Comparison of ENCODE assay signal across 1 cellular context in the genomic region with DNA sequence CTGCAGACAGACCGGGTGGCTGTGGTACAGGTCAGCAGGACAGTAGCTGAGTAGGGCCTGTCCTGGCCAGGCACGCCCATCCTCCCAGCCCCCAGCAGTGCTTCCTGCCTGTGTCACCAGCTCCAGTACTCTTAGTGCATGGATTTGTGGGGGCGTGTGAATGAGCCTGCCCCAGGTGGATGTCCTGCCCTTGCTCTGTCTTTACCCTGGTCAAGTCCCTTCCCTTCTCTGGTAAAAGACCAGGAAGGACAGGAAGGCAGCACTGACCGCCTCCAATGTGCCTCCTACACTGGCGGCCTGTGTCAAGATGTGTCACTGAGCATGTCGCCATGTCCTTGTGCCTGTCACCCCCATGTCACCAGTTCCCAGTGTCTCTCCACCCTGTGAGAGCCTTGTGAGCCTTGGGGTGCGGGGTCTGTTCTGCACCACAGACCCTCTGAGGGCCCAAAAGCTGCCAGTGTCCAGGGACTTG.
TF ChIP-seq lines count a peak whose summit lies in the region.

No MANE protein-coding gene starts in this region.

TF ChIP-seq in GM23338, 12 proteins besides CTCF, POLR2A, EP300 and RAD21:
- TF ChIP-seq ZNF331 (CRISPR knock-in tag; IDR thresholded peaks at IDR 0.05; ENCODE audit: low read depth) (no peak), ZNF114 (CRISPR knock-in tag; IDR thresholded peaks at IDR 0.05) (no peak), JUNB (IDR thresholded peaks at IDR 0.05; ENCODE audit: unreplicated experiment) (no peak), NANOG (IDR thresholded peaks at IDR 0.05; ENCODE audit: borderline replicate concordance) (no peak), CREB1 (CRISPR knock-in tag; IDR thresholded peaks at IDR 0.05; ENCODE audit: low read depth) (no peak)
- TF ChIP-seq, protein P1, sequence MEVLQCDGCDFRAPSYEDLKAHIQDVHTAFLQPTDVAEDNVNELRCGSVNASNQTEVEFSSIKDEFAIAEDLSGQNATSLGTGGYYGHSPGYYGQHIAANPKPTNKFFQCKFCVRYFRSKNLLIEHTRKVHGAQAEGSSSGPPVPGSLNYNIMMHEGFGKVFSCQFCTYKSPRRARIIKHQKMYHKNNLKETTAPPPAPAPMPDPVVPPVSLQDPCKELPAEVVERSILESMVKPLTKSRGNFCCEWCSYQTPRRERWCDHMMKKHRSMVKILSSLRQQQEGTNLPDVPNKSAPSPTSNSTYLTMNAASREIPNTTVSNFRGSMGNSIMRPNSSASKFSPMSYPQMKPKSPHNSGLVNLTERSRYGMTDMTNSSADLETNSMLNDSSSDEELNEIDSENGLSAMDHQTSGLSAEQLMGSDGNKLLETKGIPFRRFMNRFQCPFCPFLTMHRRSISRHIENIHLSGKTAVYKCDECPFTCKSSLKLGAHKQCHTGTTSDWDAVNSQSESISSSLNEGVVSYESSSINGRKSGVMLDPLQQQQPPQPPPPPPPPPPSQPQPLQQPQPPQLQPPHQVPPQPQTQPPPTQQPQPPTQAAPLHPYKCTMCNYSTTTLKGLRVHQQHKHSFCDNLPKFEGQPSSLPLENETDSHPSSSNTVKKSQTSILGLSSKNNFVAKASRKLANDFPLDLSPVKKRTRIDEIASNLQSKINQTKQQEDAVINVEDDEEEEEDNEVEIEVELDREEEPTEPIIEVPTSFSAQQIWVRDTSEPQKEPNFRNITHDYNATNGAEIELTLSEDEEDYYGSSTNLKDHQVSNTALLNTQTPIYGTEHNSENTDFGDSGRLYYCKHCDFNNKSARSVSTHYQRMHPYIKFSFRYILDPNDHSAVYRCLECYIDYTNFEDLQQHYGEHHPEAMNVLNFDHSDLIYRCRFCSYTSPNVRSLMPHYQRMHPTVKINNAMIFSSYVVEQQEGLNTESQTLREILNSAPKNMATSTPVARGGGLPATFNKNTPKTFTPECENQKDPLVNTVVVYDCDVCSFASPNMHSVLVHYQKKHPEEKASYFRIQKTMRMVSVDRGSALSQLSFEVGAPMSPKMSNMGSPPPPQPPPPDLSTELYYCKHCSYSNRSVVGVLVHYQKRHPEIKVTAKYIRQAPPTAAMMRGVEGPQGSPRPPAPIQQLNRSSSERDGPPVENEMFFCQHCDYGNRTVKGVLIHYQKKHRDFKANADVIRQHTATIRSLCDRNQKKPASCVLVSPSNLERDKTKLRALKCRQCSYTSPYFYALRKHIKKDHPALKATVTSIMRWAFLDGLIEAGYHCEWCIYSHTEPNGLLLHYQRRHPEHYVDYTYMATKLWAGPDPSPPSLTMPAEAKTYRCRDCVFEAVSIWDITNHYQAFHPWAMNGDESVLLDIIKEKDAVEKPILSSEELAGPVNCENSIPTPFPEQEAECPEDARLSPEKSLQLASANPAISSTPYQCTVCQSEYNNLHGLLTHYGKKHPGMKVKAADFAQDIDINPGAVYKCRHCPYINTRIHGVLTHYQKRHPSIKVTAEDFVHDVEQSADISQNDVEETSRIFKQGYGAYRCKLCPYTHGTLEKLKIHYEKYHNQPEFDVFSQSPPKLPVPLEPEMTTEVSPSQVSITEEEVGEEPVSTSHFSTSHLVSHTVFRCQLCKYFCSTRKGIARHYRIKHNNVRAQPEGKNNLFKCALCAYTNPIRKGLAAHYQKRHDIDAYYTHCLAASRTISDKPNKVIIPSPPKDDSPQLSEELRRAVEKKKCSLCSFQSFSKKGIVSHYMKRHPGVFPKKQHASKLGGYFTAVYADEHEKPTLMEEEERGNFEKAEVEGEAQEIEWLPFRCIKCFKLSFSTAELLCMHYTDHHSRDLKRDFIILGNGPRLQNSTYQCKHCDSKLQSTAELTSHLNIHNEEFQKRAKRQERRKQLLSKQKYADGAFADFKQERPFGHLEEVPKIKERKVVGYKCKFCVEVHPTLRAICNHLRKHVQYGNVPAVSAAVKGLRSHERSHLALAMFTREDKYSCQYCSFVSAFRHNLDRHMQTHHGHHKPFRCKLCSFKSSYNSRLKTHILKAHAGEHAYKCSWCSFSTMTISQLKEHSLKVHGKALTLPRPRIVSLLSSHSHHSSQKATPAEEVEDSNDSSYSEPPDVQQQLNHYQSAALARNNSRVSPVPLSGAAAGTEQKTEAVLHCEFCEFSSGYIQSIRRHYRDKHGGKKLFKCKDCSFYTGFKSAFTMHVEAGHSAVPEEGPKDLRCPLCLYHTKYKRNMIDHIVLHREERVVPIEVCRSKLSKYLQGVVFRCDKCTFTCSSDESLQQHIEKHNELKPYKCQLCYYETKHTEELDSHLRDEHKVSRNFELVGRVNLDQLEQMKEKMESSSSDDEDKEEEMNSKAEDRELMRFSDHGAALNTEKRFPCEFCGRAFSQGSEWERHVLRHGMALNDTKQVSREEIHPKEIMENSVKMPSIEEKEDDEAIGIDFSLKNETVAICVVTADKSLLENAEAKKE (CRISPR knock-in tag; IDR thresholded peaks at IDR 0.05), result no peak
- TF ChIP-seq, protein P2, sequence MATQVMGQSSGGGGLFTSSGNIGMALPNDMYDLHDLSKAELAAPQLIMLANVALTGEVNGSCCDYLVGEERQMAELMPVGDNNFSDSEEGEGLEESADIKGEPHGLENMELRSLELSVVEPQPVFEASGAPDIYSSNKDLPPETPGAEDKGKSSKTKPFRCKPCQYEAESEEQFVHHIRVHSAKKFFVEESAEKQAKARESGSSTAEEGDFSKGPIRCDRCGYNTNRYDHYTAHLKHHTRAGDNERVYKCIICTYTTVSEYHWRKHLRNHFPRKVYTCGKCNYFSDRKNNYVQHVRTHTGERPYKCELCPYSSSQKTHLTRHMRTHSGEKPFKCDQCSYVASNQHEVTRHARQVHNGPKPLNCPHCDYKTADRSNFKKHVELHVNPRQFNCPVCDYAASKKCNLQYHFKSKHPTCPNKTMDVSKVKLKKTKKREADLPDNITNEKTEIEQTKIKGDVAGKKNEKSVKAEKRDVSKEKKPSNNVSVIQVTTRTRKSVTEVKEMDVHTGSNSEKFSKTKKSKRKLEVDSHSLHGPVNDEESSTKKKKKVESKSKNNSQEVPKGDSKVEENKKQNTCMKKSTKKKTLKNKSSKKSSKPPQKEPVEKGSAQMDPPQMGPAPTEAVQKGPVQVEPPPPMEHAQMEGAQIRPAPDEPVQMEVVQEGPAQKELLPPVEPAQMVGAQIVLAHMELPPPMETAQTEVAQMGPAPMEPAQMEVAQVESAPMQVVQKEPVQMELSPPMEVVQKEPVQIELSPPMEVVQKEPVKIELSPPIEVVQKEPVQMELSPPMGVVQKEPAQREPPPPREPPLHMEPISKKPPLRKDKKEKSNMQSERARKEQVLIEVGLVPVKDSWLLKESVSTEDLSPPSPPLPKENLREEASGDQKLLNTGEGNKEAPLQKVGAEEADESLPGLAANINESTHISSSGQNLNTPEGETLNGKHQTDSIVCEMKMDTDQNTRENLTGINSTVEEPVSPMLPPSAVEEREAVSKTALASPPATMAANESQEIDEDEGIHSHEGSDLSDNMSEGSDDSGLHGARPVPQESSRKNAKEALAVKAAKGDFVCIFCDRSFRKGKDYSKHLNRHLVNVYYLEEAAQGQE (IDR thresholded peaks at IDR 0.05; ENCODE audit: unreplicated experiment), result no peak
TF ChIP-seq in GM23338: peak in this region for 0.
